In genomic region chr11:27373392-27373791, GRCh38 we compare ENCODE assay signal across 1 cellular context.
TF ChIP-seq lines count a peak whose summit lies in the region.

No MANE protein-coding gene starts in this region.

TF ChIP-seq in A549, 52 proteins besides CTCF, POLR2A, EP300 and RAD21 (continued from another document):
- TF ChIP-seq HOXB5 (CRISPR knock-in tag; IDR thresholded peaks at IDR 0.05) (no peak), MAZ (IDR thresholded peaks at IDR 0.05; ENCODE audit: borderline replicate concordance, low read depth, low read length) (no peak), RARB (CRISPR knock-in tag; IDR thresholded peaks at IDR 0.05) (no peak), JUNB (IDR thresholded peaks at IDR 0.05) (no peak), KDM5A (IDR thresholded peaks at IDR 0.05) (no peak), CEBPB (IDR thresholded peaks at IDR 0.05) (no peak), EHF (CRISPR knock-in tag; IDR thresholded peaks at IDR 0.05) (no peak), FOSL2 (IDR thresholded peaks at IDR 0.05) (no peak), FOSL2 (CRISPR knock-in tag; IDR thresholded peaks at IDR 0.05) (no peak), ZSCAN20 (CRISPR knock-in tag; IDR thresholded peaks at IDR 0.05) (no peak), HOXA7 (CRISPR knock-in tag; IDR thresholded peaks at IDR 0.05) (no peak), HEYL (CRISPR knock-in tag; IDR thresholded peaks at IDR 0.05) (no peak), CBX8 (IDR thresholded peaks at IDR 0.05) (no peak), ZC3H11A (IDR thresholded peaks at IDR 0.05) (no peak)
